8 cellular contexts compared by ENCODE assay signal in the genomic region with DNA sequence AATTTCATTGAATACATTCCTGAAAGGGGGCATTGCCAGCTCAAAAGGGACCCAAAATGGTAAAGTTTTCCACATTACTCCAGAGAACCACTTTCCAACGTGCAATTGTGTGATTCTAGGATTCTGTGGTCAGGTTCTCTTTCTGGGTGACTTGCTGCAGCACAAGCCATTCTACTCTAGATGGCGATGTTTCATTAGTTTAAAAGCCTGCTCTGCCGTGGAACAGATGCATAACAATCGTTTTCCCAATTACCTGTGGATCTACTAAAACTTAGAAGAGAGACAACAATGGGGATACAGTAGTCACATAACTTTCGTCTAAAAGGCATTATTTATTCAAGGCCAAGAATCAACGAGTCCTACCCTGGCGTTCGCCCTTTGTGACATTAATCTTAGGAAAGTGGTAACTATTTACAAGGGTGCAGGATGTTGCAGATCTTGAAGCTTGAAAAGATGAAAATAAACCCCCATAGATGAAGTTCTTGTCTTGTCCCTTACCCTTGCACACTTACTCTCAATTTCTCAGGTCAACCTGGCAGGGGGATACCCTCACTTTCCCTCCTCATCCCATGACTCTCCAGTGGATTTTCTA.
DNase-seq lines count a peak whose midpoint lies in the region; ATAC-seq and TF ChIP-seq lines count a peak whose summit lies in the region.

No MANE protein-coding gene starts in this region.

- H3K9me3 ChIP-seq in SJCRH30 (replicated peaks): no peaks in the 10 kb centered on the region

- no peaks in the 10 kb centered on the region for H3K36me3 Mint-ChIP-seq in neural crest cell (ENCODE audit: low read depth)

- H3K27me3 Mint-ChIP-seq in neural crest cell (ENCODE audit: low read depth): peaks cover 49% of the 10 kb centered on the region

- no peak overlapping the region for H3K4me3 ChIP-seq in LNCaP clone FGC (ENCODE audit: low read depth, low read length)
- no peak overlapping the region for H3K4me3 ChIP-seq in SJCRH30
- no peak overlapping the region for H3K4me3 ChIP-seq in fibroblast of mammary gland (ENCODE audit: control insufficient read depth, low read depth, low read length)

- ATAC-seq in GM19351 (IDR thresholded peaks at IDR 0.05; ENCODE audit: unreplicated experiment): peak; percentile 81

- no peaks in the 10 kb centered on the region for H3K4me1 Mint-ChIP-seq in neural crest cell

- no peak overlapping the region for H3K4me3 Mint-ChIP-seq in neural crest cell

- no peak overlapping the region for H3K27ac ChIP-seq in SJCRH30

- H3K4me1 ChIP-seq in SJCRH30: peaks cover 6% of the 10 kb centered on the region

- no peak overlapping the region for H3K27ac Mint-ChIP-seq in neural crest cell (ENCODE audit: unreplicated experiment)

- DNase-seq in DMS153 treated with DMSO at 0.1 percent for 48 hours (lab: John Stamatoyannopoulos, UW; ENCODE audit: unreplicated experiment): peak; percentile 36
- DNase-seq in LNCaP clone FGC (ENCODE audit: low read depth): peak; percentile 10
- DNase-seq in SJCRH30: peak; percentile 13 to 56
- peak; percentile 46 for DNase-seq in fibroblast of mammary gland (ENCODE audit: low read depth)
- peak; percentile 28 for DNase-seq in neural crest cell (ENCODE audit: low read depth, low spot score)
- DNase-seq in activated T-cell treated with anti-CD3 and anti-CD28 coated beads for 4 hours: no peak
- no peak for DNase-seq in stimulated activated CD4-positive, alpha-beta T cell treated with anti-CD3 and anti-CD28 coated beads, Interleukin-12 subunit alpha, Interleukin-12 subunit beta, amount 100 ng/mL, for 4 hours

- H3K36me3 ChIP-seq in SJCRH30: no peaks in the 10 kb centered on the region

- 0 out of 2 replicates have a peak, but pooled peaks cover 2% of the 10 kb centered on the region for H3K27me3 ChIP-seq in SJCRH30

- TF ChIP-seq CTCF in LNCaP clone FGC (IDR thresholded peaks at IDR 0.05; ENCODE audit: control insufficient read depth, extremely low read depth, insufficient read depth) (peak; percentile 87), fibroblast of mammary gland (conservative IDR thresholded peaks at IDR 0.05; ENCODE audit: control insufficient read depth, insufficient read depth, low read depth, low read length) (peak; percentile 83), neural crest cell (conservative IDR thresholded peaks at IDR 0.05) (peak; percentile 89)

- H3K9me3 Mint-ChIP-seq in neural crest cell: no peaks in the 10 kb centered on the region

Comparison
In these comparisons a context has a peak if more than half of its experiments do, and no peak if none do; other contexts are left out.
1. DNase-seq: peak in DMS153 treated with DMSO at 0.1 percent for 48 hours (single experiment), LNCaP clone FGC (single experiment), SJCRH30 (2 of 2), fibroblast of mammary gland (single experiment) and neural crest cell (single experiment); none in activated T-cell treated with anti-CD3 and anti-CD28 coated beads for 4 hours (single experiment) and stimulated activated CD4-positive, alpha-beta T cell treated with anti-CD3 and anti-CD28 coated beads, Interleukin-12 subunit alpha, Interleukin-12 subunit beta, amount 100 ng/mL, for 4 hours (single experiment).
2. Peak in every context shown above with its lines, with median percentiles within 50 percentile points of each other: CTCF ChIP-seq.